ENCODE assay signal across 17 cellular contexts in the genomic region with DNA sequence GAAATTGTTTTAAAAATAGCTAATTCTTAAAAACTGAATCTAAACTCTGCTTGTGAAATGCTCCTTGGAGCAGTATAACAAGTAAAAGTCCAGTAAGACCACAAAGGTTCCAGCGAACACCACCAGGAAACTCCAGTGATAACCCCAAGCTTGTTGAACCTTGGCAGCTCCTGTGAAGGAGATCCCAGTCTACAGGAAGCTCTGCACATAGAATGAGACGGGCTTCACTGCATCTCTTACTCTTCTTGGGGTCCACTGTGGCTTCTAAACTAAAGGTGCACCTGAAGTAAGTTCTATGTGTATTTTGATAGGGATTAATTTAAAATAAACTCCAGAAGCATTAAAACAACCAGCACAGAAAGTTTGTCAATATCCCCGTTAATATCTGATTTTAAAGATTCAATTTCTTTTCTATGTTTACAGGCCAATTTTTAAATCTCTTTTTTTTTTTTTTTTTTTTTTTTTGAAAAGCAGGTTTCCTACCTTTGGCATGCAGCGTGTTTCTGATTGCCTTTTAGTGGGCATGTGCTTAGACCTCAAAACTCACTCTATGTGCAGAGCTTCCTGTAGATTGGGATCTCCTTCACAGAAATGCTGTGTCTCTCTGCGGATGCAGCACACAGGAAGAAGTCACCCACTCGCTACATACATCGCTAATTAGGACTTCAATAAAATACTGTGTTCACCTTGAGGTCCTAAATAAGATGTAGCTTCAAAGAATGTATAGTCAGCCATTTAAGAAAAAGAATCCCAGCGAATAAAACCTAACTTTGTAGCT.
A peak's percentile ranks its signal among the peaks of the same experiment; 100 is the strongest.
DNase-seq lines count a peak whose midpoint lies in the region; ATAC-seq and TF ChIP-seq lines count a peak whose summit lies in the region.
"Had no signal": no experiment of that assay in that cellular context is flagged by ENCODE, and none has a peak within 500 bp of the region (broad histone marks: within the 10 kb centered on the region; RNA-seq: fewer than 3 reads in every experiment).

No MANE protein-coding gene starts in this region.

- peak; percentile 19 for DNase-seq in activated effector memory CD4-positive, alpha-beta T cell treated with Interleukin-2 at 50 U/mL for 16 hours
- DNase-seq in activated effector memory CD4-positive, alpha-beta T cell treated with anti-CD3 and anti-CD28 coated beads, Interleukin-2, amount 50 U/mL, for 16 hours: no peak
- no peak for DNase-seq in natural killer cell treated with Interleukin-12 subunit alpha and Interleukin-12 subunit beta and Interleukin-15 and Interleukin-18, amount 100 ng/mL, for 72 hours (ENCODE audit: low spot score)
- DNase-seq in GM13977 (ENCODE audit: low spot score) (no peak), HFFc6 (no peak)
- DNase-seq: amygdala, H9, NCI-H1417, NCI-H526 treated with DMSO at 0.1 percent for 48 hours, small intestine, tibial artery had no signal

- no peaks in the 10 kb centered on the region for H3K9me3 Mint-ChIP-seq in activated T-helper 17 cell treated with anti-CD3 and anti-CD28 coated beads, Interleukin-2, amount 50 U/mL, for 72 hours
- peaks cover 4% of the 10 kb centered on the region for H3K9me3 Mint-ChIP-seq in natural killer cell treated with Interleukin-12 subunit alpha and Interleukin-12 subunit beta and Interleukin-15 and Interleukin-18, amount 100 ng/mL, for 72 hours
- no peaks in the 10 kb centered on the region for H3K9me3 Mint-ChIP-seq in HFFc6

- peak; percentile 58 for ATAC-seq in activated T-helper 17 cell treated with anti-CD3 and anti-CD28 coated beads, Interleukin-2, amount 50 U/mL, for 72 hours (replicated peaks)
- ATAC-seq in natural killer cell treated with Interleukin-12 subunit alpha and Interleukin-12 subunit beta and Interleukin-15 and Interleukin-18, amount 100 ng/mL, for 72 hours: peak; percentile 64 to 66
- ATAC-seq in HG03159 (IDR thresholded peaks at IDR 0.05; ENCODE audit: unreplicated experiment): no peak
- ATAC-seq: left lobe of liver had no signal

- H3K27ac ChIP-seq in KOPT-K1 (ENCODE audit: low read depth, low read length, poor library complexity, severe bottlenecking): peak overlapping the region; percentile 28
- H3K27ac ChIP-seq: neutrophil, tibial artery had no signal

- H3K4me3 Mint-ChIP-seq in activated T-helper 17 cell treated with anti-CD3 and anti-CD28 coated beads, Interleukin-2, amount 50 U/mL, for 72 hours: peak overlapping the region; percentile 31
- peak overlapping the region; percentile 36 for H3K4me3 Mint-ChIP-seq in natural killer cell treated with Interleukin-12 subunit alpha and Interleukin-12 subunit beta and Interleukin-15 and Interleukin-18, amount 100 ng/mL, for 72 hours
- H3K4me3 Mint-ChIP-seq in HFFc6: no peak overlapping the region
- H3K4me3 Mint-ChIP-seq: CD14-positive monocyte, H9 had no signal

- no peaks in the 10 kb centered on the region for H3K9me3 ChIP-seq in KOPT-K1 (ENCODE audit: insufficient read depth, low read length, poor library complexity, severe bottlenecking)
- H3K9me3 ChIP-seq: neutrophil, tibial artery had no signal

- no peak for TF ChIP-seq CTCF in GM13977 (IDR thresholded peaks at IDR 0.05; ENCODE audit: extremely low read depth, insufficient read depth, missing control alignments)
- TF ChIP-seq CTCF in HFFc6 (IDR thresholded peaks at IDR 0.05): no peak

- H3K27ac Mint-ChIP-seq in activated T-helper 17 cell treated with anti-CD3 and anti-CD28 coated beads, Interleukin-2, amount 50 U/mL, for 72 hours: no peak overlapping the region
- peak overlapping the region in 1 of 2 donors; percentile 62 for H3K27ac Mint-ChIP-seq in natural killer cell treated with Interleukin-12 subunit alpha and Interleukin-12 subunit beta and Interleukin-15 and Interleukin-18, amount 100 ng/mL, for 72 hours
- H3K27ac Mint-ChIP-seq in HFFc6: no peak overlapping the region
- H3K27ac Mint-ChIP-seq: CD14-positive monocyte, H9 had no signal

- H3K27me3 Mint-ChIP-seq in activated T-helper 17 cell treated with anti-CD3 and anti-CD28 coated beads, Interleukin-2, amount 50 U/mL, for 72 hours: no peaks in the 10 kb centered on the region
- peaks cover 3 to 12% of the 10 kb centered on the region in 2 donors for H3K27me3 Mint-ChIP-seq in natural killer cell treated with Interleukin-12 subunit alpha and Interleukin-12 subunit beta and Interleukin-15 and Interleukin-18, amount 100 ng/mL, for 72 hours
- peaks cover 20% of the 10 kb centered on the region for H3K27me3 Mint-ChIP-seq in HFFc6 (ENCODE audit: insufficient read depth)

- H3K36me3 ChIP-seq in KOPT-K1 (ENCODE audit: insufficient read depth, low read length): no peaks in the 10 kb centered on the region
- H3K36me3 ChIP-seq: neutrophil, tibial artery had no signal

- H3K36me3 Mint-ChIP-seq in activated T-helper 17 cell treated with anti-CD3 and anti-CD28 coated beads, Interleukin-2, amount 50 U/mL, for 72 hours (ENCODE audit: low read depth): no peaks in the 10 kb centered on the region
- H3K36me3 Mint-ChIP-seq in natural killer cell treated with Interleukin-12 subunit alpha and Interleukin-12 subunit beta and Interleukin-15 and Interleukin-18, amount 100 ng/mL, for 72 hours: no peaks in the 10 kb centered on the region
- H3K36me3 Mint-ChIP-seq in HFFc6 (ENCODE audit: low read depth): no peaks in the 10 kb centered on the region
- H3K36me3 Mint-ChIP-seq: CD14-positive monocyte had no signal

- H3K4me1 Mint-ChIP-seq in activated T-helper 17 cell treated with anti-CD3 and anti-CD28 coated beads, Interleukin-2, amount 50 U/mL, for 72 hours: peaks cover 9% of the 10 kb centered on the region
- no peaks in the 10 kb centered on the region for H3K4me1 Mint-ChIP-seq in natural killer cell treated with Interleukin-12 subunit alpha and Interleukin-12 subunit beta and Interleukin-15 and Interleukin-18, amount 100 ng/mL, for 72 hours (ENCODE audit: low read depth in 2 of 2)
- H3K4me1 Mint-ChIP-seq in HFFc6 (ENCODE audit: low read depth): no peaks in the 10 kb centered on the region
- H3K4me1 Mint-ChIP-seq: CD14-positive monocyte, H9 had no signal

- in situ Hi-C loops in GM13977 (cut with MboI; ENCODE audit: low pct_unique_long_range_greater_than_20kb, low sequenced_read_pairs, unreplicated experiment): no loop called here
